ENCODE assay signal across 20 cellular contexts in genomic region chr20:50220093-50220893, GRCh38. TPM values are rescaled to one million over a fixed set of nuclear protein-coding genes. Genes with fewer than 3 reads are reported as not detected.
DNase-seq lines count a peak whose midpoint lies in the region; ATAC-seq and TF ChIP-seq lines count a peak whose summit lies in the region.
"Had no signal": no experiment of that assay in that cellular context is flagged by ENCODE, and none has a peak within 500 bp of the region (broad histone marks: within the 10 kb centered on the region; RNA-seq: fewer than 3 reads in every experiment).

No MANE protein-coding gene starts in this region.

- ATAC-seq in RWPE2 (ENCODE audit: low read depth) = no peak
- no peak for ATAC-seq in lower lobe of right lung
- no peak for ATAC-seq in GM19397 (IDR thresholded peaks at IDR 0.05; ENCODE audit: unreplicated experiment)
- ATAC-seq in GM19035 (IDR thresholded peaks at IDR 0.05; ENCODE audit: unreplicated experiment) = no peak
- ATAC-seq: body of pancreas; naive thymus-derived CD8-positive, alpha-beta T cell; PC-3 had no signal

- 69 to 72% methylated on average over 11 of the region's 11 CpGs for WGBS in tibial nerve, 2 donors

- TF ChIP-seq EP300 in tibial nerve (IDR thresholded peaks at IDR 0.05) = no peak

- no peaks in the 10 kb centered on the region for H3K9me3 ChIP-seq in RWPE2 (ENCODE audit: severe bottlenecking)
- no peaks in the 10 kb centered on the region for H3K9me3 ChIP-seq in lower lobe of right lung
- peaks cover 0 to 5% (median 0%) of the 10 kb centered on the region in 4 donors for H3K9me3 ChIP-seq in tibial nerve
- H3K9me3 ChIP-seq: body of pancreas had no signal

- peak overlapping the region; percentile 44 for H3K27ac ChIP-seq in RWPE2 (ENCODE audit: poor library complexity, severe bottlenecking)
- H3K27ac ChIP-seq in lower lobe of right lung = peak overlapping the region; percentile 71
- peak overlapping the region; percentile 29 to 97 (median 66) for H3K27ac ChIP-seq in tibial nerve

- H3K27me3 ChIP-seq in H7 (ENCODE audit: control insufficient read depth, insufficient read depth, low read length) (no peaks in the 10 kb centered on the region), RWPE2 (ENCODE audit: insufficient read depth, poor library complexity, severe bottlenecking) (no peaks in the 10 kb centered on the region), lower lobe of right lung (ENCODE audit: low read depth) (no peaks in the 10 kb centered on the region), tibial nerve (no peaks in the 10 kb centered on the region)
- H3K27me3 ChIP-seq: body of pancreas had no signal

- peak in 1 of 2 donors; percentile 11 for TF ChIP-seq POLR2A in tibial nerve (IDR thresholded peaks at IDR 0.05)

- TF ChIP-seq CTCF in RWPE2 (IDR thresholded peaks at IDR 0.05; ENCODE audit: poor library complexity, severe bottlenecking) = no peak
- no peak for TF ChIP-seq CTCF in lower lobe of right lung (IDR thresholded peaks at IDR 0.05)
- no peak for TF ChIP-seq CTCF in tibial nerve (IDR thresholded peaks at IDR 0.05)

- DNase-seq in H7 (peak; percentile 48), RWPE2 (ENCODE audit: low spot score) (no peak), lower lobe of right lung (peak; percentile 45), tibial nerve (ENCODE audit: low spot score in 2 of 2) (no peak), mucosa of gallbladder (ENCODE audit: low spot score) (no peak)
- DNase-seq: activated B cell treated with CpG ODN at 0.5 μM for 24 hours; activated naive CD8-positive, alpha-beta T cell treated with anti-CD3 and anti-CD28 coated beads for 36 hours; body of pancreas; COR-L47; EL; HCEC 1CT; KBM-7; mammary epithelial cell; naive thymus-derived CD8-positive, alpha-beta T cell; NCI-H187; NCI-H226; PC-3; T-helper 2 cell had no signal

- H3K4me1 ChIP-seq in RWPE2 (ENCODE audit: insufficient read depth, poor library complexity, severe bottlenecking) = peaks cover 13% of the 10 kb centered on the region
- H3K4me1 ChIP-seq in lower lobe of right lung = peaks cover 46% of the 10 kb centered on the region
- H3K4me1 ChIP-seq in tibial nerve = peaks cover 0 to 62% (median 2%) of the 10 kb centered on the region in 4 donors

- intact Hi-C loops in lower lobe of right lung (cut with DNase I) = no loop called here

- H3K4me3 ChIP-seq in H7 (ENCODE audit: insufficient read depth, low read depth, low read length) = no peak overlapping the region
- no peak overlapping the region for H3K4me3 ChIP-seq in RWPE2 (ENCODE audit: severe bottlenecking)
- no peak overlapping the region for H3K4me3 ChIP-seq in lower lobe of right lung
- no peak overlapping the region for H3K4me3 ChIP-seq in tibial nerve
- H3K4me3 ChIP-seq: body of pancreas had no signal

- H3K36me3 ChIP-seq in H7 (replicated peaks; ENCODE audit: control insufficient read depth, insufficient read depth, low read length) (no peaks in the 10 kb centered on the region), RWPE2 (ENCODE audit: low read depth) (no peaks in the 10 kb centered on the region), lower lobe of right lung (no peaks in the 10 kb centered on the region), tibial nerve (no peaks in the 10 kb centered on the region)

RNA-seq across cellular contexts. Expression of gene CEBPB, which starts 29.7 kb away (rescaled TPM):
- total RNA-seq in H7 (2014; rRNA removed; shearing (Covaris generic)) = 23.5 and 23.6 TPM in 2 replicates
- total RNA-seq in lower lobe of right lung (326 TPM), tibial nerve (100 to 1,000 TPM; 202 to 524 (median 275) TPM), mucosa of gallbladder (87.4 TPM)

Comparison
In these comparisons a context has a peak if more than half of its experiments do, and no peak if none do; other contexts are left out.
1. DNase-seq: peak in H7 (single experiment) and lower lobe of right lung (single experiment); none in RWPE2 (single experiment), tibial nerve (0 of 2) and mucosa of gallbladder (single experiment).
2. Peak in every context shown above with its lines, with median percentiles within 50 percentile points of each other: H3K27ac ChIP-seq.